Comparison of ENCODE assay signal across 28 cellular contexts in genomic region chr2:137405496-137405895, GRCh38.
"Had no signal": no experiment of that assay in that cellular context is flagged by ENCODE, and none has a peak within 500 bp of the region (broad histone marks: within the 10 kb centered on the region; RNA-seq: fewer than 3 reads in every experiment).

No MANE protein-coding gene starts in this region.

- H3K27me3 ChIP-seq: esophagus squamous epithelium, gastroesophageal sphincter, heart left ventricle, hepatocyte, left lung had no signal

- H3K36me3 ChIP-seq: esophagus squamous epithelium, gastroesophageal sphincter, heart left ventricle, left lung, lower lobe of right lung had no signal

- FAIRE-seq: colon, endometrium, frontal cortex, kidney had no signal

- DNase-seq: dermis blood vessel endothelial cell; dorsolateral prefrontal cortex; effector CD4-positive, alpha-beta T cell; effector memory CD8-positive, alpha-beta T cell; endodermal cell; erythroblast; esophagus squamous epithelium; foreskin fibroblast; heart left ventricle; hypothalamus; immature natural killer cell; islet precursor cell; kidney; kidney glomerular epithelial cell; left cardiac atrium; left lung; left ventricle myocardium superior; lower lobe of right lung; mesenchymal stem cell; mucosa of descending colon had no signal

- H3K4me2 ChIP-seq: hepatocyte had no signal

- H3K9me3 ChIP-seq: esophagus squamous epithelium, gastroesophageal sphincter, heart left ventricle, lower lobe of right lung, mucosa of descending colon had no signal

- H2AFZ ChIP-seq: hepatocyte had no signal

- H3K79me2 ChIP-seq: hepatocyte had no signal

- H3K4me3 ChIP-seq: coronary artery, dorsolateral prefrontal cortex, esophagus squamous epithelium, gastroesophageal sphincter, heart left ventricle, hepatocyte, left lung, lower lobe of right lung, mucosa of descending colon had no signal

- H3K27ac ChIP-seq: coronary artery, dorsolateral prefrontal cortex, epithelial cell of prostate, esophagus squamous epithelium, gastroesophageal sphincter, heart left ventricle, hepatocyte, left lung, lower lobe of right lung had no signal

- H3K4me1 ChIP-seq: esophagus squamous epithelium, gastroesophageal sphincter, heart left ventricle, left lung, lower lobe of right lung had no signal

- ATAC-seq: effector memory CD8-positive, alpha-beta T cell; esophagus mucosa; gastroesophageal sphincter; heart left ventricle; left cardiac atrium; left lung; left ventricle myocardium superior; lower lobe of right lung; mucosa of descending colon had no signal
